Comparison of ENCODE assay signal across 14 cellular contexts in genomic region chr1:171788696-171789095, GRCh38. TPM values are rescaled to one million over a fixed set of nuclear protein-coding genes. Genes with fewer than 3 reads are reported as not detected.
DNase-seq lines count a peak whose midpoint lies in the region; ATAC-seq and TF ChIP-seq lines count a peak whose summit lies in the region.
"Had no signal": no experiment of that assay in that cellular context is flagged by ENCODE, and none has a peak within 500 bp of the region (broad histone marks: within the 10 kb centered on the region; RNA-seq: fewer than 3 reads in every experiment).

No MANE protein-coding gene starts in this region.

- ATAC-seq in HG03045 (IDR thresholded peaks at IDR 0.05; ENCODE audit: unreplicated experiment), result no peak
- no peak for ATAC-seq in GM18861 (IDR thresholded peaks at IDR 0.05; ENCODE audit: unreplicated experiment)
- no peak for ATAC-seq in HG03439 (IDR thresholded peaks at IDR 0.05; ENCODE audit: unreplicated experiment)

- DNase-seq in AG09309 (ENCODE audit: low read depth) (peak; percentile 51), HS-27A (ENCODE audit: low read depth) (peak; percentile 22), astrocyte of the spinal cord (ENCODE audit: low read depth, low spot score) (peak; percentile 77), kidney glomerular epithelial cell (lab: John Stamatoyannopoulos, UW) (peak; percentile 13), HT-29 (ENCODE audit: low spot score) (no peak)
- DNase-seq: kidney, NCI-H1048, NCI-H510A, SHP77 had no signal

- in situ Hi-C loops in astrocyte of the spinal cord (cut with HindIII; ENCODE audit: low sequenced_read_pairs), result no loop called here

- H3K4me3 ChIP-seq in AG09309 (ENCODE audit: control insufficient read depth, low read depth, low read length), result no peak overlapping the region
- H3K4me3 ChIP-seq in astrocyte of the spinal cord (ENCODE audit: low read depth, low read length), result no peak overlapping the region
- H3K4me3 ChIP-seq: cardiac muscle cell, esophagus muscularis mucosa had no signal

- TF ChIP-seq CTCF in AG09309 (IDR thresholded peaks at IDR 0.05; ENCODE audit: control insufficient read depth, insufficient read depth, low read depth, low read length, missing control alignments) (no peak), astrocyte of the spinal cord (IDR thresholded peaks at IDR 0.05; ENCODE audit: low read depth, low read length) (no peak)

RNA-seq across cellular contexts. Expression of gene METTL13, which starts 7.2 kb away (rescaled TPM):
- 38.8 and 39.4 TPM in 2 replicates for total RNA-seq in HT-29 (2014; rRNA removed; shearing (Covaris generic))

RNA-seq across cellular contexts. Expression of gene VAMP4, which starts 46.8 kb away (rescaled TPM):
- total RNA-seq in HT-29 (2014; rRNA removed; shearing (Covaris generic)), result 0.15 and 0.39 TPM in 2 replicates

RNA-seq across cellular contexts. Expression of gene DNM3, which starts 52.6 kb away (rescaled TPM):
- 1.0 and 1.3 TPM in 2 replicates for total RNA-seq in HT-29 (2014; rRNA removed; shearing (Covaris generic))
